21 cellular contexts compared by ENCODE assay signal in genomic region chr10:49664842-49665355, GRCh38. TPM values are rescaled to one million over a fixed set of nuclear protein-coding genes. Genes with fewer than 3 reads are reported as not detected.
DNase-seq lines count a peak whose midpoint lies in the region; ATAC-seq, FAIRE-seq and TF ChIP-seq lines count a peak whose summit lies in the region.
"Had no signal": no experiment of that assay in that cellular context is flagged by ENCODE, and none has a peak within 500 bp of the region (broad histone marks: within the 10 kb centered on the region; RNA-seq: fewer than 3 reads in every experiment).

No MANE protein-coding gene starts in this region.

- no peak overlapping the region for H2AFZ ChIP-seq in HepG2 (ENCODE audit: low read length)

- H3K9me3 ChIP-seq in HepG2 (ENCODE audit: low read length) (no peaks in the 10 kb centered on the region), right lobe of liver (no peaks in the 10 kb centered on the region)

- TF ChIP-seq POLR2A in HepG2 (IDR thresholded peaks at IDR 0.05; ENCODE audit: insufficient read depth in 1 of 2, low read depth in 2 of 2, low read length in 2 of 2), result no peak
- no peak for TF ChIP-seq POLR2A in right lobe of liver (IDR thresholded peaks at IDR 0.05)

- H3K27ac ChIP-seq in HepG2 (ENCODE audit: extremely low read length, insufficient read depth, low read length) (no peak overlapping the region), right lobe of liver (no peak overlapping the region)
- H3K27ac ChIP-seq: BLaER1 had no signal

- WGBS in HepG2 (ENCODE audit: low lambda C conversion rate), result 21% methylated on average over 2 of the region's 4 CpGs
- no CpG with 5 or more reads among the region's 4 CpGs for WGBS in right lobe of liver (ENCODE audit: insufficient coverage, low coverage, low lambda C conversion rate, missing lambda C conversion rate)

- FAIRE-seq in HepG2 (lab: Jason Lieb, UNC) (no peak), bronchial epithelial cell (lab: Jason Lieb, UNC) (peak; percentile 43)
- FAIRE-seq: GM12878, H1 had no signal

- TF ChIP-seq EP300 in HepG2 (IDR thresholded peaks at IDR 0.05; ENCODE audit: low read depth in 2 of 2, low read length in 2 of 2) (no peak), HepG2 (CRISPR knock-in tag; IDR thresholded peaks at IDR 0.05; ENCODE audit: borderline replicate concordance) (no peak)

- H4K20me1 ChIP-seq in HepG2 (ENCODE audit: insufficient read depth, low read length), result no peaks in the 10 kb centered on the region
- H4K20me1 ChIP-seq: BLaER1 had no signal

- intact Hi-C loops in HepG2 (cut with micrococcal nuclease; ENCODE audit: unreplicated experiment), result no loop called here
- intact Hi-C loops in right lobe of liver (cut with DNase I), result no loop called here

- no peaks in the 10 kb centered on the region for H3K79me2 ChIP-seq in HepG2 (ENCODE audit: insufficient read depth, low read length)

- no TSS peak for BruUV-seq in HepG2 (replicated peaks; lab: Mats Ljungman, UMichigan)

- CTCF ChIA-PET in HepG2 (lab: Yijun Ruan, JAX; ENCODE audit: low intra/inter-chr PET ratio, low total read pairs), result no interaction called here

- in situ Hi-C loops in HepG2 (cut with HindIII; ENCODE audit: extremely low pct_ligation_motif_present, low pct_unique_long_range_greater_than_20kb), result no loop called here

- H3K27me3 ChIP-seq in HepG2 (ENCODE audit: control insufficient read depth in 1 of 2, insufficient read depth in 2 of 2, low read length in 2 of 2) (peaks cover 0 to 27% of the 10 kb centered on the region in 2 experiments; a peak in 4 of 5 replicates), right lobe of liver (no peaks in the 10 kb centered on the region), bronchial epithelial cell (ENCODE audit: control insufficient read depth, insufficient read depth, low read length) (no peaks in the 10 kb centered on the region)
- H3K27me3 ChIP-seq: BLaER1 had no signal

- POLR2A ChIA-PET in HepG2 (lab: Yijun Ruan, JAX), result no interaction called here

- no peaks in the 10 kb centered on the region for H3K36me3 ChIP-seq in HepG2 (replicated peaks in 1 of 2; ENCODE audit: control insufficient read depth in 1 of 2, insufficient read depth in 2 of 2, low read length in 2 of 2)
- no peaks in the 10 kb centered on the region for H3K36me3 ChIP-seq in right lobe of liver
- no peaks in the 10 kb centered on the region for H3K36me3 ChIP-seq in bronchial epithelial cell (ENCODE audit: control insufficient read depth, insufficient read depth, low read length)
- H3K36me3 ChIP-seq: BLaER1 had no signal

- TF ChIP-seq RAD21 in HepG2 (CRISPR knock-in tag; IDR thresholded peaks at IDR 0.05), result no peak

- H3K4me3 ChIP-seq in HepG2 (replicated peaks in 1 of 3; ENCODE audit: insufficient read depth in 1 of 3, low read depth in 2 of 3, low read length in 3 of 3) (no peak overlapping the region), right lobe of liver (no peak overlapping the region), bronchial epithelial cell (ENCODE audit: low read depth, low read length) (no peak overlapping the region)
- H3K4me3 ChIP-seq: BLaER1, GM12878 had no signal

- no peak overlapping the region for H3K4me2 ChIP-seq in HepG2 (ENCODE audit: low read depth, low read length)
- H3K4me2 ChIP-seq: BLaER1 had no signal

- TF ChIP-seq CTCF in HepG2 (CRISPR knock-in tag; IDR thresholded peaks at IDR 0.05) (no peak), right lobe of liver (IDR thresholded peaks at IDR 0.05) (no peak), bronchial epithelial cell (IDR thresholded peaks at IDR 0.05; ENCODE audit: insufficient read depth, low read length, severe bottlenecking) (no peak)

- H3K4me1 ChIP-seq in HepG2 (ENCODE audit: insufficient read depth, low read length) (no peaks in the 10 kb centered on the region), right lobe of liver (no peaks in the 10 kb centered on the region)
- H3K4me1 ChIP-seq: BLaER1 had no signal

- ATAC-seq in HepG2, result peak; percentile 57
- ATAC-seq in right lobe of liver, result no peak
- ATAC-seq in GM21528 (IDR thresholded peaks at IDR 0.05; ENCODE audit: low FRiP score, unreplicated experiment), result no peak
- no peak for ATAC-seq in HG03280 (IDR thresholded peaks at IDR 0.05; ENCODE audit: unreplicated experiment)
- ATAC-seq: CD8-positive, alpha-beta T cell; GM12878 had no signal

- no peak overlapping the region for H3K9ac ChIP-seq in HepG2 (ENCODE audit: insufficient read depth, low read depth, low read length)
- H3K9ac ChIP-seq: BLaER1 had no signal

- no peak for DNase-seq in HepG2 (ENCODE audit: low spot score)
- no peak for DNase-seq in right lobe of liver
- DNase-seq in bronchial epithelial cell (ENCODE audit: low read depth), result no peak
- peak; percentile 6 for DNase-seq in iPS-NIHi7 (ENCODE audit: extremely low spot score)
- DNase-seq in NCI-H2029 (lab: John Stamatoyannopoulos, UW), result no peak
- DNase-seq: 8988T, Calu3, DMS 273 treated with DMSO at 0.1 percent for 48 hours, DMS53, DND-41, EL, HCEC 1CT had no signal

RNA-seq across cellular contexts. Expression of gene C10orf53, which starts 14.6 kb away (rescaled TPM):
- total RNA-seq in HepG2 (2016; rRNA removed; fragmentation: Illumina TruSeq; extraction: Trizol) (not detected in 2 replicates), right lobe of liver (not detected), bronchial epithelial cell (not detected in 2 replicates)
- not detected in 2 replicates for total RNA-seq in HepG2 (2016; cell fraction: cytosol; rRNA removed; fragmentation: Illumina TruSeq; extraction: Trizol; ENCODE audit: low read depth)
- not detected in 2 replicates for total RNA-seq in HepG2 (2016; cell fraction: insoluble cytoplasmic fraction; rRNA removed; fragmentation: Illumina TruSeq; extraction: Trizol)
- total RNA-seq in HepG2 (2016; cell fraction: membrane; rRNA removed; fragmentation: Illumina TruSeq; extraction: Trizol), result not detected in 2 replicates
- not detected in 2 replicates for total RNA-seq in HepG2 (2016; cell fraction: nucleus; rRNA removed; fragmentation: Illumina TruSeq; extraction: Trizol)
- polyA plus RNA-seq in HepG2 (2011; rRNA removed), result not detected in 2 replicates
- polyA plus RNA-seq in HepG2 (2011; cell fraction: cytosol; rRNA removed), result not detected in 2 replicates
- polyA plus RNA-seq in HepG2 (2011; cell fraction: nucleus; rRNA removed), result not detected in 2 replicates
- not detected in 2 replicates for polyA plus RNA-seq in HepG2 (2012)
- not detected in 2 replicates for polyA plus RNA-seq in HepG2 (2016; cell fraction: cytosol; fragmentation: Illumina TruSeq; extraction: Trizol; ENCODE audit: low read depth)
- polyA plus RNA-seq in HepG2 (2016; cell fraction: insoluble cytoplasmic fraction; fragmentation: Illumina TruSeq; extraction: Trizol; ENCODE audit: low read depth), result not detected in 2 replicates
- polyA plus RNA-seq in HepG2 (2016; cell fraction: membrane; fragmentation: Illumina TruSeq; extraction: Trizol; ENCODE audit: low read depth), result not detected in 2 replicates
- polyA plus RNA-seq in HepG2 (2016; cell fraction: nucleus; fragmentation: Illumina TruSeq; extraction: Trizol; ENCODE audit: insufficient read depth, low read depth), result not detected in 2 replicates
- not detected in 2 replicates for polyA minus RNA-seq in HepG2 (2011; rRNA and poly(A)+ RNA removed; ENCODE audit: low replicate concordance)
- not detected in 2 replicates for polyA minus RNA-seq in HepG2 (2011; cell fraction: cytosol; rRNA and poly(A)+ RNA removed)
- not detected in 2 replicates for polyA minus RNA-seq in HepG2 (2011; cell fraction: nucleus; rRNA and poly(A)+ RNA removed)
- total RNA-seq: A673; Calu3; CD8-positive, alpha-beta T cell; G401; GM12878; H1 had no signal
- polyA plus RNA-seq: AG04450, GM12878, H1 had no signal

RNA-seq across cellular contexts. Expression of gene CHAT, which starts 51.1 kb away (rescaled TPM):
- not detected in 2 replicates for total RNA-seq in HepG2 (2016; rRNA removed; fragmentation: Illumina TruSeq; extraction: Trizol)
- total RNA-seq in HepG2 (2016; cell fraction: cytosol; rRNA removed; fragmentation: Illumina TruSeq; extraction: Trizol; ENCODE audit: low read depth), result not detected in 2 replicates
- not detected in 2 replicates for total RNA-seq in HepG2 (2016; cell fraction: insoluble cytoplasmic fraction; rRNA removed; fragmentation: Illumina TruSeq; extraction: Trizol)
- total RNA-seq in HepG2 (2016; cell fraction: membrane; rRNA removed; fragmentation: Illumina TruSeq; extraction: Trizol), result not detected in 2 replicates
- not detected in 2 replicates for total RNA-seq in HepG2 (2016; cell fraction: nucleus; rRNA removed; fragmentation: Illumina TruSeq; extraction: Trizol)
- polyA plus RNA-seq in HepG2 (2011; rRNA removed), result not detected in 2 replicates
- not detected in 2 replicates for polyA plus RNA-seq in HepG2 (2011; cell fraction: cytosol; rRNA removed)
- polyA plus RNA-seq in HepG2 (2011; cell fraction: nucleus; rRNA removed), result not detected in 2 replicates
- not detected in 2 replicates for polyA plus RNA-seq in HepG2 (2012)
- polyA plus RNA-seq in HepG2 (2016; cell fraction: cytosol; fragmentation: Illumina TruSeq; extraction: Trizol; ENCODE audit: low read depth), result not detected in 2 replicates
- not detected in 2 replicates for polyA plus RNA-seq in HepG2 (2016; cell fraction: insoluble cytoplasmic fraction; fragmentation: Illumina TruSeq; extraction: Trizol; ENCODE audit: low read depth)
- polyA plus RNA-seq in HepG2 (2016; cell fraction: membrane; fragmentation: Illumina TruSeq; extraction: Trizol; ENCODE audit: low read depth), result not detected in 2 replicates
- not detected in 2 replicates for polyA plus RNA-seq in HepG2 (2016; cell fraction: nucleus; fragmentation: Illumina TruSeq; extraction: Trizol; ENCODE audit: insufficient read depth, low read depth)
- not detected in 2 replicates for polyA minus RNA-seq in HepG2 (2011; rRNA and poly(A)+ RNA removed; ENCODE audit: low replicate concordance)
- polyA minus RNA-seq in HepG2 (2011; cell fraction: cytosol; rRNA and poly(A)+ RNA removed), result not detected in 2 replicates
- not detected in 2 replicates for polyA minus RNA-seq in HepG2 (2011; cell fraction: nucleus; rRNA and poly(A)+ RNA removed)
- total RNA-seq in right lobe of liver, result not detected
- total RNA-seq in bronchial epithelial cell, result not detected in 2 replicates
- total RNA-seq: Calu3; CD8-positive, alpha-beta T cell; G401; GM12878; H1 had no signal
- polyA plus RNA-seq: AG04450, GM12878, H1 had no signal

RNA-seq across cellular contexts. Expression of gene SLC18A3, which starts 54.8 kb away (rescaled TPM):
- total RNA-seq in HepG2 (2016; rRNA removed; fragmentation: Illumina TruSeq; extraction: Trizol) (not detected in 2 replicates), right lobe of liver (not detected), bronchial epithelial cell (not detected in 2 replicates)
- total RNA-seq in HepG2 (2016; cell fraction: cytosol; rRNA removed; fragmentation: Illumina TruSeq; extraction: Trizol; ENCODE audit: low read depth), result not detected in 2 replicates
- total RNA-seq in HepG2 (2016; cell fraction: insoluble cytoplasmic fraction; rRNA removed; fragmentation: Illumina TruSeq; extraction: Trizol), result not detected in 2 replicates
- total RNA-seq in HepG2 (2016; cell fraction: membrane; rRNA removed; fragmentation: Illumina TruSeq; extraction: Trizol), result not detected in 2 replicates
- not detected in 2 replicates for total RNA-seq in HepG2 (2016; cell fraction: nucleus; rRNA removed; fragmentation: Illumina TruSeq; extraction: Trizol)
- polyA plus RNA-seq in HepG2 (2011; rRNA removed), result not detected in 2 replicates
- not detected in 2 replicates for polyA plus RNA-seq in HepG2 (2011; cell fraction: cytosol; rRNA removed)
- not detected in 2 replicates for polyA plus RNA-seq in HepG2 (2011; cell fraction: nucleus; rRNA removed)
- not detected in 2 replicates for polyA plus RNA-seq in HepG2 (2012)
- not detected in 2 replicates for polyA plus RNA-seq in HepG2 (2016; cell fraction: cytosol; fragmentation: Illumina TruSeq; extraction: Trizol; ENCODE audit: low read depth)
- polyA plus RNA-seq in HepG2 (2016; cell fraction: insoluble cytoplasmic fraction; fragmentation: Illumina TruSeq; extraction: Trizol; ENCODE audit: low read depth), result not detected in 2 replicates
- not detected in 2 replicates for polyA plus RNA-seq in HepG2 (2016; cell fraction: membrane; fragmentation: Illumina TruSeq; extraction: Trizol; ENCODE audit: low read depth)
- not detected in 2 replicates for polyA plus RNA-seq in HepG2 (2016; cell fraction: nucleus; fragmentation: Illumina TruSeq; extraction: Trizol; ENCODE audit: insufficient read depth, low read depth)
- polyA minus RNA-seq in HepG2 (2011; rRNA and poly(A)+ RNA removed; ENCODE audit: low replicate concordance), result 0.09 TPM in 1 of 2 replicates, not detected in the other
- not detected in 2 replicates for polyA minus RNA-seq in HepG2 (2011; cell fraction: cytosol; rRNA and poly(A)+ RNA removed)
- polyA minus RNA-seq in HepG2 (2011; cell fraction: nucleus; rRNA and poly(A)+ RNA removed), result not detected in 2 replicates
- total RNA-seq: Calu3; CD8-positive, alpha-beta T cell; G401; GM12878; H1 had no signal
- polyA plus RNA-seq: AG04450, GM12878 had no signal
